10 cellular contexts compared by ENCODE assay signal in the genomic region with DNA sequence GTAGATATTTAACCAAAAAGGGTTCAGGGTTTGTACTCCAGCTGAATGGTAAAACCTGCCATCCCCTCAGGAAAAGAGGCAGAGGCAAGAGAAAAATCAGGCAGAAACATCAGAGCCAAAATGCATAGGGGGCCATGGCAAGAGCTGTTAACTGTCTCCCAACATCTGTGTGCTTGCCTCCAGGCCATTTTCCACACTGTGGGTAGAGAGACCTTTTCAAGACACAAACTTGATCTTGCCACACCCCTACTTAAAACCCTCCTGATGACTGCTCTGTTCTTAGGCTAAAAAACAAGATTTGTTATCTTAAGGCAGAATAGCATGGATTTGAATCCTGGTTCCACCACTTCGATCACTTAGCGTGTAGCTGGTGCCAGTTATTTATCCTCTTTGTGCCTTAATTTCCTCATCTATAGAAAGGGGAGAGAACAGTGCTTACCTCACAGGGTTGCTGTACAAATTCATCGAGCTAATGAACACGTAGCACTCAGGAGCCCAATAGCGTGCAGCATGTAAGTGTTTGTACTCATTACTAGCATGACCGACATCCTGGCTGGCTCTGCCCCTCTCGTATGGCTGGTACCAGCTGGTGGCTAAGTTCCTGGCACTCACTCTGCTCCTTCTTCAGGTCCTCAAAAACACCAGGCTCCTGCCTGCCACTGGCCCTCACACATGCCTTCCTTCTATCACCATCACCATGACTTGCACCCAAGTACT. TPM values are rescaled to one million over a fixed set of nuclear protein-coding genes. Genes with fewer than 3 reads are reported as not detected.
DNase-seq lines count a peak whose midpoint lies in the region; ATAC-seq and TF ChIP-seq lines count a peak whose summit lies in the region.
"Had no signal": no experiment of that assay in that cellular context is flagged by ENCODE, and none has a peak within 500 bp of the region (broad histone marks: within the 10 kb centered on the region; RNA-seq: fewer than 3 reads in every experiment).

No MANE protein-coding gene starts in this region.

- TF ChIP-seq POLR2A in body of pancreas (IDR thresholded peaks at IDR 0.05) (no peak), stomach (IDR thresholded peaks at IDR 0.05) (no peak)

- TF ChIP-seq CTCF in body of pancreas (IDR thresholded peaks at IDR 0.05), result no peak
- no peak for TF ChIP-seq CTCF in neutrophil (IDR thresholded peaks at IDR 0.05)
- no peak for TF ChIP-seq CTCF in stomach (IDR thresholded peaks at IDR 0.05)

- H3K4me3 ChIP-seq in body of pancreas (no peak overlapping the region), neutrophil (ENCODE audit: low read depth in 1 of 2, low read length in 1 of 2) (no peak overlapping the region), stomach (no peak overlapping the region)

- H3K36me3 ChIP-seq in body of pancreas (replicated peaks in 1 of 2; ENCODE audit: insufficient read depth in 1 of 2, low read depth in 2 of 2) (no peaks in the 10 kb centered on the region), neutrophil (no peaks in the 10 kb centered on the region), stomach (no peaks in the 10 kb centered on the region)

- H3K27ac ChIP-seq in body of pancreas (peak overlapping the region in 1 of 4 donors; percentile 39), neutrophil (peak overlapping the region; percentile 88), stomach (peak overlapping the region in 1 of 5 donors; percentile 16)

- DNase-seq in EL (peak; percentile 44), NCI-H2029 (lab: John Stamatoyannopoulos, UW) (peak; percentile 74), body of pancreas (peak in 3 of 4 donors; percentile 14 to 23 (median 20)), activated gamma-delta T cell treated with Interleukin-2 at 50 U/mL for 16 hours (no peak), NCI-H2171 treated with DMSO at 0.1 percent for 48 hours (lab: John Stamatoyannopoulos, UW) (no peak), stomach (no peak)
- DNase-seq: NCI-H1694 treated with DMSO at 0.1 percent for 48 hours, posterior cingulate gyrus had no signal

- ATAC-seq in body of pancreas (no peak), HG03159 (IDR thresholded peaks at IDR 0.05; ENCODE audit: unreplicated experiment) (no peak)

- intact Hi-C loops in body of pancreas (cut with DNase I) (no loop called here), stomach (cut with DNase I; ENCODE audit: low total_unique reads) (no loop called here)

- no peak for TF ChIP-seq EP300 in stomach (IDR thresholded peaks at IDR 0.05)

- 77 to 88% methylated on average over 7 of the region's 7 CpGs for WGBS in body of pancreas, 2 donors
- WGBS in stomach, 5 donors, result 71 to 83% (median 77%) methylated on average over 7 of the region's 7 CpGs

- H3K4me1 ChIP-seq in body of pancreas (peaks cover 41% of the 10 kb centered on the region), neutrophil (ENCODE audit: control insufficient read depth in 1 of 2, insufficient read depth in 1 of 2, low read depth in 1 of 2, low read length in 1 of 2) (peaks cover 50 to 62% of the 10 kb centered on the region in 2 experiments), stomach (peaks cover 39 to 90% (median 79%) of the 10 kb centered on the region in 4 donors)

- H3K9me3 ChIP-seq in body of pancreas, result no peaks in the 10 kb centered on the region
- no peaks in the 10 kb centered on the region for H3K9me3 ChIP-seq in neutrophil
- no peaks in the 10 kb centered on the region for H3K9me3 ChIP-seq in stomach

- H3K27me3 ChIP-seq in body of pancreas (no peaks in the 10 kb centered on the region), neutrophil (no peaks in the 10 kb centered on the region), stomach (no peaks in the 10 kb centered on the region)

RNA-seq across cellular contexts. Expression of a gene that starts 25.8 kb away (rescaled TPM):
- 10 to 100 TPM; 79.4 to 99.5 TPM for total RNA-seq in body of pancreas
- total RNA-seq in stomach, result 100 to 1,000 TPM in 4 of 5 donors, 10 to 100 TPM in 1; 70.4 to 207 (median 159) TPM
- 10 to 100 TPM; 31.3 to 46.6 (median 42.3) TPM for polyA plus RNA-seq in stomach

Comparison
In these comparisons a context has a peak if more than half of its experiments do, and no peak if none do; other contexts are left out.
1. DNase-seq: peak in EL (single experiment), NCI-H2029 (single experiment) and body of pancreas (3 of 4); none in activated gamma-delta T cell treated with Interleukin-2 at 50 U/mL for 16 hours (single experiment), NCI-H2171 treated with DMSO at 0.1 percent for 48 hours (single experiment) and stomach (single experiment).